Comparison of ENCODE assay signal across 26 cellular contexts in the genomic region with DNA sequence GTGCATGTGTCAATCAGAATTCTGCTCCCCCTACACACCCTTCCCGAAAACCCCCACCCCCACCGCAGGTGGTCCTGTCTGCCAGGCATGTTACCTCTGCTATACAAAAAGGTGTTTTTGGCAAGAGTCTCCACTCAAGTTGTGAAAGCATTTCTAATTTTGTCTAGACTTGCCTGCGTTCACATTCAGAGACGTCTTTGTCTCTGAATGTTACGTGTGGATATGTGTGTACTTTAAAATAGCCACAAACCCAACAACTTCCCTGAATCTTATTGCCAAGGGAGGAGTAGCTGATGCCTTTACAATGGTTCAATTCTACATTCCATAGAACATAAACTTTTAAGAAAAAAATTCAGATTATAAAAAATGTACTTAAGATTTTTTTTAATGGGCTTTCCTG.
"Had no signal": no experiment of that assay in that cellular context is flagged by ENCODE, and none has a peak within 500 bp of the region (broad histone marks: within the 10 kb centered on the region; RNA-seq: fewer than 3 reads in every experiment).

No MANE protein-coding gene starts in this region.

- H3K4me1 ChIP-seq: breast epithelium, psoas muscle, sigmoid colon, stomach, tibial artery had no signal

- H3K4me3 ChIP-seq: esophagus squamous epithelium, ovary, psoas muscle, sigmoid colon, stomach, tibial artery had no signal

- H3K27ac ChIP-seq: breast epithelium, esophagus squamous epithelium, ovary, psoas muscle, sigmoid colon, stomach, tibial artery had no signal

- H3K27me3 ChIP-seq: breast epithelium, esophagus squamous epithelium, ovary, sigmoid colon, stomach, tibial artery had no signal

- H3K36me3 ChIP-seq: breast epithelium, ovary, sigmoid colon, tibial artery had no signal

- H3K9me3 ChIP-seq: breast epithelium, esophagus squamous epithelium, ovary, psoas muscle, sigmoid colon, stomach, tibial artery had no signal

- DNase-seq: activated CD4-positive, alpha-beta memory T cell treated with anti-CD3 and anti-CD28 coated beads for 36 hours; activated CD4-positive, alpha-beta T cell treated with anti-CD3 and anti-CD28 coated beads, Interleukin-2, amount 10 ng/mL, durations not matched to agents 24 days and 14 days; activated CD4-positive, CD25-positive, alpha-beta regulatory T cell treated with anti-CD3 and anti-CD28 coated beads, Interleukin-2, amount 50 U/mL, for 72 hours; activated CD8-positive, alpha-beta memory T cell treated with anti-CD3 and anti-CD28 coated beads, Interleukin-2, amount 50 U/mL, for 4 hours; activated gamma-delta T cell treated with Interleukin-2 at 50 U/mL for 16 hours; activated naive CD4-positive, alpha-beta T cell treated with anti-CD3 and anti-CD28 coated beads, Interleukin-2, amount 50 U/mL, for 16 hours; activated T-cell treated with anti-CD3 and anti-CD28 coated beads, Interleukin-2, amount 50 U/mL, for 4 hours; amniotic stem cell; endodermal cell; esophagus squamous epithelium; hippocampal formation; immature natural killer cell; midbrain; naive thymus-derived CD4-positive, alpha-beta T cell; ovary; psoas muscle; sigmoid colon; small intestine; stimulated activated CD4-positive, alpha-beta T cell treated with anti-CD3 and anti-CD28 coated beads, Interleukin-1b, Interleukin-23, amount 100 ng/mL, for 48 hours; stimulated activated CD4-positive, alpha-beta T cell treated with anti-CD3 and anti-CD28 coated beads, Interleukin-4, amount 100 ng/mL, for 4 hours; stimulated activated CD8-positive, alpha-beta memory T cell treated with anti-CD3 and anti-CD28 coated beads, Interleukin-4, amount 100 ng/mL, for 48 hours; stimulated activated naive B cell treated with anti-CD40 and anti-IgM and Interleukin-4, amounts not matched to agents 10 μg/mL and 1 μg/mL and 100 μg/mL, for 72 hours; stomach; T-helper 2 cell; tibial artery had no signal
